30 cellular contexts compared by ENCODE assay signal in genomic region chr1:51385776-51386175, GRCh38. TPM values are rescaled to one million over a fixed set of nuclear protein-coding genes. Genes with fewer than 3 reads are reported as not detected.
"Had no signal": no experiment of that assay in that cellular context is flagged by ENCODE, and none has a peak within 500 bp of the region (broad histone marks: within the 10 kb centered on the region; RNA-seq: fewer than 3 reads in every experiment).

No MANE protein-coding gene starts in this region.

- H3K27ac Mint-ChIP-seq: mesothelial cell of epicardium; nephron progenitor cell; neural progenitor cell; progenitor cell of endocrine pancreas; stimulated activated naive B cell treated with anti-CD40 and anti-IgM and Interleukin-4, amounts not matched to agents 10 μg/mL and 1 μg/mL and 100 μg/mL, for 72 hours had no signal

- ATAC-seq: left colon; left lung; natural killer cell; sciatic nerve; stimulated activated naive B cell treated with anti-CD40 and anti-IgM and Interleukin-4, amounts not matched to agents 10 μg/mL and 1 μg/mL and 100 μg/mL, for 72 hours; stimulated activated naive CD8-positive, alpha-beta T cell treated with anti-CD3 and anti-CD28 coated beads, Interleukin-15, Interleukin-2, amounts not matched to agents 100 U/mL and 50 U/mL, for 24 hours had no signal

- H3K27me3 ChIP-seq: left lung, neural progenitor cell, neutrophil, right atrium auricular region, stomach, testis, thyroid gland, transverse colon, upper lobe of left lung, vagina had no signal

- DNase-seq: hypothalamus; immature natural killer cell; kidney; left colon; left lung; naive B cell; natural killer cell; nephron progenitor cell; occipital lobe; stimulated activated CD4-positive, alpha-beta T cell treated with anti-CD3 and anti-CD28 coated beads, Interleukin-12 subunit alpha, Interleukin-12 subunit beta, amount 100 ng/mL, for 4 hours; stimulated activated CD4-positive, alpha-beta T cell treated with anti-CD3 and anti-CD28 coated beads, Interleukin-15, amount 100 ng/mL, for 24 hours; stimulated activated CD4-positive, alpha-beta T cell treated with anti-CD3 and anti-CD28 coated beads, Interleukin-2, amount 100 ng/mL, for 24 hours; stimulated activated CD4-positive, alpha-beta T cell treated with anti-CD3 and anti-CD28 coated beads, Interleukin-4, amount 100 ng/mL, for 1 hour; stimulated activated naive B cell treated with anti-CD40 and anti-IgM and Interleukin-4, amounts not matched to agents 10 μg/mL and 1 μg/mL and 100 μg/mL, for 72 hours; stimulated activated naive CD8-positive, alpha-beta T cell treated with anti-CD3 and anti-CD28 coated beads, Interleukin-15, Interleukin-2, amounts not matched to agents 100 U/mL and 50 U/mL, for 24 hours; stomach; testis; thyroid gland; transverse colon; upper lobe of left lung had no signal

- H3K9ac ChIP-seq: neural progenitor cell had no signal

- H3K4me3 Mint-ChIP-seq: immature natural killer cell; mesothelial cell of epicardium; natural killer cell; nephron progenitor cell; neural progenitor cell; stimulated activated naive B cell treated with anti-CD40 and anti-IgM and Interleukin-4, amounts not matched to agents 10 μg/mL and 1 μg/mL and 100 μg/mL, for 72 hours had no signal

- H3K4me1 Mint-ChIP-seq: mesothelial cell of epicardium; nephron progenitor cell; neural progenitor cell; stimulated activated naive B cell treated with anti-CD40 and anti-IgM and Interleukin-4, amounts not matched to agents 10 μg/mL and 1 μg/mL and 100 μg/mL, for 72 hours had no signal

- H3K4me3 ChIP-seq: left lung, lung, neural progenitor cell, right atrium auricular region, skin epidermis, stomach, testis, thyroid gland, transverse colon, upper lobe of left lung, vagina had no signal

- H3K27me3 Mint-ChIP-seq: naive B cell; progenitor cell of endocrine pancreas; stimulated activated naive B cell treated with anti-CD40 and anti-IgM and Interleukin-4, amounts not matched to agents 10 μg/mL and 1 μg/mL and 100 μg/mL, for 72 hours had no signal

- H3K9me3 Mint-ChIP-seq: natural killer cell had no signal

- FAIRE-seq: islet of Langerhans, kidney had no signal

- H3K4me1 ChIP-seq: left lung, neural progenitor cell, right atrium auricular region, stomach, testis, thyroid gland, transverse colon, upper lobe of left lung, vagina had no signal

- H3K27ac ChIP-seq: left lung, neural progenitor cell, neutrophil, right atrium auricular region, skin epidermis, stomach, testis, thyroid gland, transverse colon, upper lobe of left lung, vagina had no signal

- H2AFZ ChIP-seq: neural progenitor cell had no signal

- H3K4me2 ChIP-seq: neural progenitor cell had no signal

- H3K9me3 ChIP-seq: neutrophil, testis, thyroid gland, upper lobe of left lung had no signal

RNA-seq across cellular contexts. Expression of gene TTC39A, which starts 55.4 kb away (rescaled TPM):
- polyA plus RNA-seq: immature natural killer cell had no signal
